13 cellular contexts compared by ENCODE assay signal in the genomic region with DNA sequence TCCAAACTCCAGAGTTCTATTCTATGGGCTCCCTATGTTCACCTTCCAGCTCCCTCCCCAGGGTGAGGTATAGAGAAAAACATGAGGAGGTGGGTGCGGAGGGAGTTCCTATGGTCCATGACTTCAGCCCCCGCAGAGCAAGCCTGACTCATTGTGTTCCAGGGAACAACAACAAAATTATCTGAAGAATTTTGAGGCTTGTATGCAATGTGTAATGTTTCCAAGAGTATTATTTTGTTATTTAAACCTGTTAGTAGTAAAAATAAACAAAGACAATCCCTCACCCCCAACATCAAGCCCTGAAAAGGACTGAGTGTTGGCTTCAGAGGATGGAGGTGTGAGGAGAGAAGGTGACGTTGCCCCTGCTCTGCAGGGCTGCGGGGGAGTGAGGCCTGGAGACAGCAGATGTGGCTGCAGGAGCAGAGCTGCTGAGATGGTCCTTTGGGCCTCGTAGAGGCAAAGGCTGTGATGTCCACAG. TPM values are rescaled to one million over a fixed set of nuclear protein-coding genes. Genes with fewer than 3 reads are reported as not detected.
A peak's percentile ranks its signal among the peaks of the same experiment; 100 is the strongest.
DNase-seq lines count a peak whose midpoint lies in the region; ATAC-seq and TF ChIP-seq lines count a peak whose summit lies in the region.
"Had no signal": no experiment of that assay in that cellular context is flagged by ENCODE, and none has a peak within 500 bp of the region (broad histone marks: within the 10 kb centered on the region; RNA-seq: fewer than 3 reads in every experiment).

No MANE protein-coding gene starts in this region.

- DNase-seq in AG10803 (ENCODE audit: low read depth) (peak; percentile 50), M059J (ENCODE audit: low read depth) (peak; percentile 85), choroid plexus epithelial cell (ENCODE audit: low read depth) (peak; percentile 87), mesenchymal stem cell (peak; percentile 67), NOMO-1 treated with DMSO at 0.1 percent for 48 hours (lab: John Stamatoyannopoulos, UW; ENCODE audit: unreplicated experiment) (no peak), GM23338 (ENCODE audit: low spot score) (no peak), tibial nerve (ENCODE audit: low spot score in 2 of 2) (no peak)
- DNase-seq in stimulated activated effector memory CD8-positive, alpha-beta T cell treated with anti-CD3 and anti-CD28 coated beads, Interleukin-12 subunit alpha, Interleukin-12 subunit beta, amount 100 ng/mL, for 72 hours (ENCODE audit: low spot score in 2 of 2) = no peak
- DNase-seq: activated effector memory CD4-positive, alpha-beta T cell treated with Interleukin-2 at 50 U/mL for 16 hours; AML-193; stimulated activated CD4-positive, alpha-beta T cell treated with anti-CD3 and anti-CD28 coated beads, Interleukin-12 subunit alpha, Interleukin-12 subunit beta, amount 100 ng/mL, for 4 hours had no signal

- H4K91ac ChIP-seq in mesenchymal stem cell (ENCODE audit: low read length) = peak overlapping the region; percentile 1

- H3K4me1 Mint-ChIP-seq in GM23338 = peaks cover 2% of the 10 kb centered on the region; the same call in 2 of the 3 replicates
- H3K4me1 Mint-ChIP-seq in stimulated activated effector memory CD8-positive, alpha-beta T cell treated with anti-CD3 and anti-CD28 coated beads, Interleukin-12 subunit alpha, Interleukin-12 subunit beta, amount 100 ng/mL, for 72 hours = peaks cover 3% of the 10 kb centered on the region

- peaks cover 3% of the 10 kb centered on the region; the same call in 1 of the 2 replicates for H3K9me2 ChIP-seq in GM23338 (ENCODE audit: insufficient read depth)

- H3K27ac Mint-ChIP-seq in GM23338 = no peak overlapping the region
- no peak overlapping the region for H3K27ac Mint-ChIP-seq in stimulated activated effector memory CD8-positive, alpha-beta T cell treated with anti-CD3 and anti-CD28 coated beads, Interleukin-12 subunit alpha, Interleukin-12 subunit beta, amount 100 ng/mL, for 72 hours

- peak overlapping the region; percentile 41 for H2BK15ac ChIP-seq in mesenchymal stem cell (ENCODE audit: low read depth, poor library complexity, severe bottlenecking)

- no peak for TF ChIP-seq EP300 in tibial nerve (IDR thresholded peaks at IDR 0.05)

- H3K18ac ChIP-seq in mesenchymal stem cell (ENCODE audit: low read depth in 1 of 2, low read length in 2 of 2) = peak overlapping the region; percentile 28 to 93

- H3K9me3 Mint-ChIP-seq in GM23338 = no peaks in the 10 kb centered on the region
- H3K9me3 Mint-ChIP-seq in stimulated activated effector memory CD8-positive, alpha-beta T cell treated with anti-CD3 and anti-CD28 coated beads, Interleukin-12 subunit alpha, Interleukin-12 subunit beta, amount 100 ng/mL, for 72 hours = no peaks in the 10 kb centered on the region

- WGBS in mesenchymal stem cell = 47% methylated on average over 5 of the region's 5 CpGs
- 60 to 69% methylated on average over 5 of the region's 5 CpGs for whole genome bisulfite sequencing in tibial nerve, 2 donors

- H3K4me2 ChIP-seq in mesenchymal stem cell (ENCODE audit: low read length, poor library complexity, severe bottlenecking) (no peak overlapping the region), GM23338 (no peak overlapping the region)
- H3K4me2 ChIP-seq: KMS-11 had no signal

- no peaks in the 10 kb centered on the region for H3K36me3 Mint-ChIP-seq in GM23338 (ENCODE audit: low read depth)
- H3K36me3 Mint-ChIP-seq in stimulated activated effector memory CD8-positive, alpha-beta T cell treated with anti-CD3 and anti-CD28 coated beads, Interleukin-12 subunit alpha, Interleukin-12 subunit beta, amount 100 ng/mL, for 72 hours = no peaks in the 10 kb centered on the region

- H3F3A ChIP-seq in GM23338 (replicated peaks; ENCODE audit: low read depth) = no peaks in the 10 kb centered on the region

- H3K79me2 ChIP-seq in GM23338 (replicated peaks; ENCODE audit: insufficient read depth) = no peaks in the 10 kb centered on the region

- H3K27ac ChIP-seq in mesenchymal stem cell (ENCODE audit: low read length, poor library complexity, severe bottlenecking) (peak overlapping the region; percentile 88), GM23338 (ENCODE audit: low read depth) (no peak overlapping the region), tibial nerve (peak overlapping the region in 2 of 4 donors; percentile 67 to 72)
- H3K27ac ChIP-seq: KMS-11, neutrophil had no signal

- H3K4ac ChIP-seq in mesenchymal stem cell (ENCODE audit: low read depth in 1 of 2, low read length in 2 of 2) = peak overlapping the region in 1 of 2 experiments; percentile 3

- H3K23ac ChIP-seq in mesenchymal stem cell (ENCODE audit: low read length in 2 of 2) = no peak overlapping the region

- no peaks in the 10 kb centered on the region for H4K20me1 ChIP-seq in GM23338 (replicated peaks; ENCODE audit: insufficient read depth)

- H3K36me3 ChIP-seq in mesenchymal stem cell (ENCODE audit: control insufficient read depth in 1 of 2, insufficient read depth in 2 of 2, low read depth in 1 of 2, low read length in 2 of 2) (peaks cover 0 to 3% of the 10 kb centered on the region in 2 experiments), GM23338 (ENCODE audit: insufficient read depth) (no peaks in the 10 kb centered on the region), tibial nerve (no peaks in the 10 kb centered on the region)
- H3K36me3 ChIP-seq: neutrophil had no signal

- TF ChIP-seq CTCF in AG10803 (conservative IDR thresholded peaks at IDR 0.05; ENCODE audit: low read length) = no peak
- no peak for TF ChIP-seq CTCF in choroid plexus epithelial cell (conservative IDR thresholded peaks at IDR 0.05; ENCODE audit: low read depth, low read length)
- TF ChIP-seq CTCF in GM23338 (conservative IDR thresholded peaks at IDR 0.05; ENCODE audit: low read depth in 2 of 2) = no peak
- no peak for TF ChIP-seq CTCF in tibial nerve (IDR thresholded peaks at IDR 0.05)

- no peaks in the 10 kb centered on the region for H3K9me3 ChIP-seq in mesenchymal stem cell (ENCODE audit: control insufficient read depth, low read length)
- H3K9me3 ChIP-seq in tibial nerve = no peaks in the 10 kb centered on the region
- H3K9me3 ChIP-seq: neutrophil had no signal

- H3K4me3 Mint-ChIP-seq in GM23338 = no peak overlapping the region
- H3K4me3 Mint-ChIP-seq in stimulated activated effector memory CD8-positive, alpha-beta T cell treated with anti-CD3 and anti-CD28 coated beads, Interleukin-12 subunit alpha, Interleukin-12 subunit beta, amount 100 ng/mL, for 72 hours = no peak overlapping the region

- no peak overlapping the region for H2BK120ac ChIP-seq in mesenchymal stem cell (ENCODE audit: low read depth, low read length)

- no peak overlapping the region for H3K4me3 ChIP-seq in AG10803 (ENCODE audit: low read length)
- no peak overlapping the region for H3K4me3 ChIP-seq in choroid plexus epithelial cell (ENCODE audit: low read depth, low read length)
- no peak overlapping the region for H3K4me3 ChIP-seq in mesenchymal stem cell (ENCODE audit: insufficient read depth in 1 of 2, low read depth in 1 of 2, low read length in 2 of 2)
- no peak overlapping the region for H3K4me3 ChIP-seq in GM23338
- H3K4me3 ChIP-seq in tibial nerve = no peak overlapping the region

- peak overlapping the region; percentile 48 for H2BK5ac ChIP-seq in mesenchymal stem cell (ENCODE audit: low read depth, low read length, poor library complexity, severe bottlenecking)

- H2AK5ac ChIP-seq in mesenchymal stem cell (ENCODE audit: low read length, severe bottlenecking) = peak overlapping the region; percentile 76

- no peak overlapping the region for H2AFZ ChIP-seq in mesenchymal stem cell (ENCODE audit: low read depth, low read length)
- H2AFZ ChIP-seq in GM23338 = no peak overlapping the region

- H3K14ac ChIP-seq in mesenchymal stem cell (ENCODE audit: low read length in 2 of 2) = no peak overlapping the region

- H3K27me3 ChIP-seq in mesenchymal stem cell (ENCODE audit: control insufficient read depth in 1 of 2, insufficient read depth in 1 of 2, low read length in 2 of 2) = no peaks in the 10 kb centered on the region
- H3K27me3 ChIP-seq in GM23338 (ENCODE audit: insufficient read depth) = no peaks in the 10 kb centered on the region
- H3K27me3 ChIP-seq in tibial nerve = no peaks in the 10 kb centered on the region

- H3K4me1 ChIP-seq in mesenchymal stem cell (ENCODE audit: control insufficient read depth, insufficient read depth, low read depth, low read length) (peaks cover 9% of the 10 kb centered on the region), GM23338 (ENCODE audit: insufficient read depth) (no peaks in the 10 kb centered on the region), tibial nerve (peaks cover 0 to 58% (median 10%) of the 10 kb centered on the region in 4 donors)

- ATAC-seq in GM23338 = no peak
- no peak for ATAC-seq in stimulated activated effector memory CD8-positive, alpha-beta T cell treated with anti-CD3 and anti-CD28 coated beads, Interleukin-12 subunit alpha, Interleukin-12 subunit beta, amount 100 ng/mL, for 72 hours

- no peaks in the 10 kb centered on the region for H3K27me3 Mint-ChIP-seq in GM23338 (ENCODE audit: insufficient read depth, low read depth, poor library complexity)

- no peaks in the 10 kb centered on the region for H3K79me1 ChIP-seq in mesenchymal stem cell (replicated peaks; ENCODE audit: low read length, poor library complexity, severe bottlenecking)

- peak overlapping the region; percentile 16 to 25 for H2BK12ac ChIP-seq in mesenchymal stem cell (ENCODE audit: low read length in 2 of 2)

- no peak for TF ChIP-seq POLR2A in tibial nerve (IDR thresholded peaks at IDR 0.05)

- peak overlapping the region; percentile 51 for H3K9ac ChIP-seq in mesenchymal stem cell (ENCODE audit: low read length)
- H3K9ac ChIP-seq: KMS-11 had no signal

- peak overlapping the region; percentile 2 for H4K8ac ChIP-seq in mesenchymal stem cell (ENCODE audit: low read length)

RNA-seq across cellular contexts. Expression of gene LAMA3, which starts 29.0 kb away (rescaled TPM):
- total RNA-seq in M059J (2014; rRNA removed; shearing (Covaris generic)) = 1.8 and 2.4 TPM in 2 replicates
- 0.23 TPM for polyA plus RNA-seq in mesenchymal stem cell (2013, experiment 1 of 2)
- 0.15 TPM for polyA plus RNA-seq in mesenchymal stem cell (2013, experiment 2 of 2)
- 2.6 and 4.9 TPM in 2 replicates for total RNA-seq in GM23338 (2014; rRNA removed; shearing (Covaris generic))
- 3.3 and 3.9 TPM in 2 replicates for polyA plus RNA-seq in GM23338 (2016; fragmentation: Nextera tagmentation; extraction: Ambion mirVana)
- 10 to 100 TPM; 46.3 to 80.6 (median 67.1) TPM for total RNA-seq in tibial nerve

RNA-seq across cellular contexts. Expression of gene ANKRD29, which starts 55.6 kb away (rescaled TPM):
- 8.3 and 10.6 TPM in 2 replicates for total RNA-seq in M059J (2014; rRNA removed; shearing (Covaris generic))
- polyA plus RNA-seq in mesenchymal stem cell (2013, experiment 1 of 2) = 0.11 TPM
- polyA plus RNA-seq in mesenchymal stem cell (2013, experiment 2 of 2) = 0.07 TPM
- total RNA-seq in GM23338 (2014; rRNA removed; shearing (Covaris generic)) = 6.6 and 16.9 TPM in 2 replicates
- polyA plus RNA-seq in GM23338 (2016; fragmentation: Nextera tagmentation; extraction: Ambion mirVana) = 36.6 and 38.2 TPM in 2 replicates
- total RNA-seq in tibial nerve = 10 to 100 TPM; 13.0 to 22.1 (median 16.8) TPM

Comparison
In these comparisons a context has a peak if more than half of its experiments do, and no peak if none do; other contexts are left out.
1. DNase-seq: peak in AG10803 (single experiment), M059J (single experiment), choroid plexus epithelial cell (single experiment) and mesenchymal stem cell (single experiment); none in NOMO-1 treated with DMSO at 0.1 percent for 48 hours (single experiment), GM23338 (single experiment), stimulated activated effector memory CD8-positive, alpha-beta T cell treated with anti-CD3 and anti-CD28 coated beads, Interleukin-12 subunit alpha, Interleukin-12 subunit beta, amount 100 ng/mL, for 72 hours (0 of 2) and tibial nerve (0 of 2).